8 cellular contexts compared by ENCODE assay signal in the genomic region with DNA sequence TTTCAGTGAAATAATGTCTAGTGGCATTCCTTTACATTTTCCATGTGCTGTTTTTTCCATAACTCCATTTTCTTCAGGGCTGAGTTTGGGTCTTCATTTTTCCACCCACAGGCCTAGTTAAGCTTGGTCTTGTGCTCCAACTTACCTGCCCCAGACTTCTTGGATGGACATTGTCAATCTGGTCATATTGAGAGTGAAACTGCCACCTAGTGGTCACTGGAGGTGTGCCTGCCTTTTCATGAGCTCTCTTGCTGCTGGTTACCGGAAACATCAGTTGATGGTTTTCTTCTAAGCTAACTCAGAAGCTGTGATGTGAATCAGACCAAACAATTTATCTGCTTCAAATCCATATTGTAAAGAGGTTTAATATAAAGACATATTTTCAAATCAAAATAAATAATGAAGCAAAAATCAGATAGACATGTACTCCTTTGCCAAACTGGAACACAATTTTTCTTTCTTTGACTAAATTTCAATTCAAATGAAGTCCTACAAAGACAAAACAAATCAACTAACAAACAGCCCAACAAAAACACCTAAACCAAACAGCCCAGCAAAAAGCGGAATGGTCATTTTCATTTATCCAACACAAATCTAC.
A peak's percentile ranks its signal among the peaks of the same experiment; 100 is the strongest.
DNase-seq lines count a peak whose midpoint lies in the region; ATAC-seq and TF ChIP-seq lines count a peak whose summit lies in the region.

No MANE protein-coding gene starts in this region.

- intact Hi-C loops in spleen (cut with DNase I; ENCODE audit: low total_unique reads) = loop anchor here (10.0 kb wide), 2 partner anchors 225 to 255 kb away; no protein-coding TSS in a partner anchor

- no peaks in the 10 kb centered on the region for H3K9me3 ChIP-seq in adipocyte (ENCODE audit: control insufficient read depth, low read length)
- H3K9me3 ChIP-seq in spleen = no peaks in the 10 kb centered on the region

- H3K27ac ChIP-seq in spleen = no peak overlapping the region

- WGBS in spleen, 5 donors = 49 to 58% (median 52%) methylated on average over 2 of the region's 2 CpGs

- TF ChIP-seq POLR2A in spleen (IDR thresholded peaks at IDR 0.05) = no peak

- H3K4me1 ChIP-seq in adipocyte (ENCODE audit: control insufficient read depth, insufficient read depth, low read length) (no peaks in the 10 kb centered on the region), spleen (peaks cover 0 to 39% (median 19%) of the 10 kb centered on the region in 6 donors)

- peaks cover 7% of the 10 kb centered on the region for H3K27me3 ChIP-seq in adipocyte (replicated peaks; ENCODE audit: control insufficient read depth, insufficient read depth, low read length)
- H3K27me3 ChIP-seq in spleen (replicated peaks in 1 of 7) = no peaks in the 10 kb centered on the region

- DNase-seq in DMS53 (lab: John Stamatoyannopoulos, UW) (peak; percentile 84), Kasumi-1 (lab: John Stamatoyannopoulos, UW) (peak; percentile 38 to 43), SW480 (ENCODE audit: low spot score) (peak; percentile 44), adipocyte (ENCODE audit: low read depth) (peak; percentile 83), hepatic stellate cell (ENCODE audit: low spot score) (peak; percentile 42), spleen (no peak)

- ATAC-seq in GM21390 (IDR thresholded peaks at IDR 0.05; ENCODE audit: unreplicated experiment) (peak; percentile 68), GM21515 (IDR thresholded peaks at IDR 0.05; ENCODE audit: unreplicated experiment) (no peak)

- no peak overlapping the region for H3K4me3 ChIP-seq in adipocyte (ENCODE audit: low read length)
- no peak overlapping the region for H3K4me3 ChIP-seq in spleen

- no peak overlapping the region for H3K9ac ChIP-seq in adipocyte (ENCODE audit: low read length)

- TF ChIP-seq CTCF in spleen (IDR thresholded peaks at IDR 0.05 in 8 of 11, conservative IDR thresholded peaks at IDR 0.05 in 3 of 11) = peak; percentile 66 to 90 (median 84)

- no peaks in the 10 kb centered on the region for H3K36me3 ChIP-seq in adipocyte (ENCODE audit: control insufficient read depth, insufficient read depth, low read length, severe bottlenecking)
- no peaks in the 10 kb centered on the region for H3K36me3 ChIP-seq in spleen
